15 cellular contexts compared by ENCODE assay signal in genomic region chr2:230496891-230497290, GRCh38.
A peak's percentile ranks its signal among the peaks of the same experiment; 100 is the strongest.
DNase-seq lines count a peak whose midpoint lies in the region; ATAC-seq and TF ChIP-seq lines count a peak whose summit lies in the region.
"Had no signal": no experiment of that assay in that cellular context is flagged by ENCODE, and none has a peak within 500 bp of the region (broad histone marks: within the 10 kb centered on the region; RNA-seq: fewer than 3 reads in every experiment).

No MANE protein-coding gene starts in this region.

- H3K4me3 Mint-ChIP-seq in activated naive CD8-positive, alpha-beta T cell treated with anti-CD3 and anti-CD28 coated beads for 36 hours: no peak overlapping the region
- H3K4me3 Mint-ChIP-seq: GM23338, nephron progenitor cell had no signal

- H3K79me2 ChIP-seq in DOHH2 (ENCODE audit: control insufficient read depth, low read length): no peaks in the 10 kb centered on the region

- H3K27me3 ChIP-seq in DOHH2 (ENCODE audit: control insufficient read depth, low read length) (no peaks in the 10 kb centered on the region), right lobe of liver (no peaks in the 10 kb centered on the region)
- H3K27me3 ChIP-seq: dorsolateral prefrontal cortex had no signal

- H3K27ac ChIP-seq in DOHH2 (ENCODE audit: low read depth, low read length): peak overlapping the region; percentile 14; the same call in 1 of the 2 replicates
- H3K27ac ChIP-seq in right lobe of liver: no peak overlapping the region
- H3K27ac ChIP-seq: dorsolateral prefrontal cortex had no signal

- no peak for DNase-seq in activated naive CD8-positive, alpha-beta T cell treated with anti-CD3 and anti-CD28 coated beads for 36 hours
- no peak for DNase-seq in NCI-H69 (lab: John Stamatoyannopoulos, UW)
- no peak for DNase-seq in foreskin melanocyte
- no peak for DNase-seq in NCI-H1436 (lab: John Stamatoyannopoulos, UW)
- DNase-seq in right lobe of liver: no peak
- DNase-seq: Caco-2, dorsolateral prefrontal cortex, foreskin fibroblast, NCI-H2227 treated with DMSO at 0.1 percent for 48 hours, nephron progenitor cell, Right ventricle myocardium superior had no signal

- peak overlapping the region; percentile 64 for H3K4me2 ChIP-seq in DOHH2 (ENCODE audit: low read length)
- H3K4me2 ChIP-seq: GM23338 had no signal

- peak overlapping the region; percentile 46 for H3K4me3 ChIP-seq in DOHH2 (ENCODE audit: low read length)
- H3K4me3 ChIP-seq in right lobe of liver: no peak overlapping the region
- H3K4me3 ChIP-seq: dorsolateral prefrontal cortex, GM23338 had no signal

- H4K20me1 ChIP-seq in DOHH2 (ENCODE audit: control insufficient read depth, insufficient read depth, low read depth, low read length): no peaks in the 10 kb centered on the region

- peak overlapping the region; percentile 70 for H3K27ac Mint-ChIP-seq in activated naive CD8-positive, alpha-beta T cell treated with anti-CD3 and anti-CD28 coated beads for 36 hours
- H3K27ac Mint-ChIP-seq: GM23338, nephron progenitor cell had no signal

- H3F3A ChIP-seq in DOHH2 (ENCODE audit: control insufficient read depth, insufficient read depth): no peaks in the 10 kb centered on the region

- 51% methylated on average over 3 of the region's 3 CpGs for WGBS in right lobe of liver (ENCODE audit: insufficient coverage, low coverage, low lambda C conversion rate, missing lambda C conversion rate)

- no peaks in the 10 kb centered on the region for H3K9me3 Mint-ChIP-seq in activated naive CD8-positive, alpha-beta T cell treated with anti-CD3 and anti-CD28 coated beads for 36 hours

- H3K36me3 Mint-ChIP-seq in activated naive CD8-positive, alpha-beta T cell treated with anti-CD3 and anti-CD28 coated beads for 36 hours: peaks cover 73% of the 10 kb centered on the region

- no peak for TF ChIP-seq POLR2A in right lobe of liver (IDR thresholded peaks at IDR 0.05)

- H3K9me3 ChIP-seq in DOHH2 (ENCODE audit: control insufficient read depth, insufficient read depth, low read length) (no peaks in the 10 kb centered on the region), right lobe of liver (no peaks in the 10 kb centered on the region)
- H3K9me3 ChIP-seq: Caco-2 had no signal

- peaks cover 12% of the 10 kb centered on the region for H3K4me1 Mint-ChIP-seq in activated naive CD8-positive, alpha-beta T cell treated with anti-CD3 and anti-CD28 coated beads for 36 hours
- H3K4me1 Mint-ChIP-seq: GM23338, nephron progenitor cell had no signal

- TF ChIP-seq CTCF in DOHH2 (IDR thresholded peaks at IDR 0.05; ENCODE audit: low read depth, low read length, poor library complexity, severe bottlenecking) (no peak), right lobe of liver (IDR thresholded peaks at IDR 0.05) (no peak)

- intact Hi-C loops in right lobe of liver (cut with DNase I): no loop called here

- no peaks in the 10 kb centered on the region for H3K9me2 ChIP-seq in DOHH2 (replicated peaks; ENCODE audit: control insufficient read depth, low read length)

- ATAC-seq in GM18868 (IDR thresholded peaks at IDR 0.05; ENCODE audit: unreplicated experiment): peak; percentile 53
- ATAC-seq in HG03432 (IDR thresholded peaks at IDR 0.05; ENCODE audit: unreplicated experiment): peak; percentile 52
- ATAC-seq in right lobe of liver: no peak
- ATAC-seq: GM23338 had no signal

- H3K36me3 ChIP-seq in DOHH2 (ENCODE audit: control insufficient read depth, low read length) (no peaks in the 10 kb centered on the region), right lobe of liver (peaks cover 0 to 15% (median 6%) of the 10 kb centered on the region in 4 donors)

- H3K4me1 ChIP-seq in DOHH2 (ENCODE audit: control insufficient read depth, low read length): peaks cover 20% of the 10 kb centered on the region
- peaks cover 0 to 7% (median 1%) of the 10 kb centered on the region in 4 donors for H3K4me1 ChIP-seq in right lobe of liver
- H3K4me1 ChIP-seq: Caco-2 had no signal

- H3K27me3 Mint-ChIP-seq in activated naive CD8-positive, alpha-beta T cell treated with anti-CD3 and anti-CD28 coated beads for 36 hours: no peaks in the 10 kb centered on the region

Comparison
In these comparisons a context has a peak if more than half of its experiments do, and no peak if none do; other contexts are left out.
1. ATAC-seq: peak in GM18868 (single experiment) and HG03432 (single experiment); none in right lobe of liver (0 of 4).